Comparison of ENCODE assay signal across 8 cellular contexts in genomic region chrX:119573840-119574393, GRCh38. TPM values are rescaled to one million over a fixed set of nuclear protein-coding genes. Genes with fewer than 3 reads are reported as not detected.
DNase-seq lines count a peak whose midpoint lies in the region; ATAC-seq, FAIRE-seq and TF ChIP-seq lines count a peak whose summit lies in the region.

No MANE protein-coding gene starts in this region.

- H3K27ac ChIP-seq in A549: peak overlapping the region; percentile 89 to 99
- H3K27ac ChIP-seq in SJSA1: peak overlapping the region; percentile 76; the same call in 1 of the 2 replicates
- H3K27ac ChIP-seq in H1 (ENCODE audit: low read depth, low read length): no peak overlapping the region
- no peak overlapping the region for H3K27ac ChIP-seq in mesendoderm (ENCODE audit: low read depth, low read length)

- H3K27me3 ChIP-seq in SJSA1 (replicated peaks) (no peaks in the 10 kb centered on the region), H1 (replicated peaks in 1 of 4; ENCODE audit: control insufficient read depth in 3 of 4, extremely low read depth in 1 of 4, insufficient read depth in 3 of 4, low read length in 3 of 4) (no peaks in the 10 kb centered on the region), mesendoderm (ENCODE audit: insufficient read depth, low read length, poor library complexity) (no peaks in the 10 kb centered on the region)

- H4K8ac ChIP-seq in H1 (ENCODE audit: extremely low read depth, insufficient read depth, low read length) (peak overlapping the region; percentile 68; the same call in 1 of the 2 replicates), mesendoderm (ENCODE audit: low read depth, low read length) (no peak overlapping the region)

- peak overlapping the region; percentile 78 for H3K4me2 ChIP-seq in A549
- H3K4me2 ChIP-seq in H1 (ENCODE audit: insufficient read depth in 1 of 2, low read depth in 2 of 2, low read length in 2 of 2): peak overlapping the region; percentile 59 to 72
- H3K4me2 ChIP-seq in mesendoderm (ENCODE audit: low read length): peak overlapping the region; percentile 38

- H2BK12ac ChIP-seq in H1 (ENCODE audit: low read depth, low read length): no peak overlapping the region

- H3K79me2 ChIP-seq in H1 (ENCODE audit: control insufficient read depth in 1 of 2, insufficient read depth in 2 of 2, low read length in 2 of 2) (peaks cover 0 to 8% of the 10 kb centered on the region in 2 experiments; a peak in 2 of 4 replicates), mesendoderm (ENCODE audit: control insufficient read depth, insufficient read depth, low read length) (peaks cover 4% of the 10 kb centered on the region)

- H3K4ac ChIP-seq in H1 (replicated peaks; ENCODE audit: insufficient read length, low read depth, low read length) (no peak overlapping the region), mesendoderm (ENCODE audit: low read depth, low read length) (peak overlapping the region; percentile 36)

- H3K18ac ChIP-seq in H1 (ENCODE audit: extremely low read depth, low read length): no peak overlapping the region
- peak overlapping the region; percentile 84 for H3K18ac ChIP-seq in mesendoderm (ENCODE audit: low read length)

- H2BK20ac ChIP-seq in H1 (ENCODE audit: low read length): no peak overlapping the region

- H2AFZ ChIP-seq in H1 (ENCODE audit: low read length): no peak overlapping the region

- TF ChIP-seq CTCF in A549 (IDR thresholded peaks at IDR 0.05): no peak
- TF ChIP-seq CTCF in GM12864 (IDR thresholded peaks at IDR 0.05; ENCODE audit: low read depth, low read length, missing control alignments): no peak
- no peak for TF ChIP-seq CTCF in H1 (IDR thresholded peaks at IDR 0.05; ENCODE audit: control extremely low read depth in 1 of 3, insufficient read depth in 1 of 3, low read depth in 1 of 3, low read length in 3 of 3)

- under 1% methylated on average over 30 of the region's 30 CpGs for WGBS in A549 (ENCODE audit: missing lambda C conversion rate)
- WGBS in H1 (ENCODE audit: extremely low coverage in 1 of 2, insufficient coverage in 1 of 2, insufficient read length in 1 of 2, insufficient replicate concordance in 2 of 2, low coverage in 1 of 2, low lambda C conversion rate in 2 of 2, missing lambda C conversion rate in 1 of 2), 2 experiments: 4% methylated on average over 11 of the region's 30 CpGs; no CpG with 5 or more reads in 1 of the 2 experiments
- WGBS in mesendoderm (ENCODE audit: extremely low coverage, insufficient coverage, low lambda C conversion rate): no CpG with 5 or more reads among the region's 30 CpGs

- H3K4me3 ChIP-seq in A549: peak overlapping the region; percentile 88
- H3K4me3 ChIP-seq in GM12864 (ENCODE audit: low read depth, low read length): peak overlapping the region; percentile 57
- peak overlapping the region; percentile 73 for H3K4me3 ChIP-seq in SJSA1
- H3K4me3 ChIP-seq in H1 (ENCODE audit: extremely low read depth in 1 of 4, insufficient read depth in 2 of 4, low read depth in 3 of 4, low read length in 4 of 4): peak overlapping the region; percentile 55 to 87 (median 64)
- H3K4me3 ChIP-seq in mesendoderm (ENCODE audit: low read length): peak overlapping the region; percentile 56

- ATAC-seq in A549: peak; percentile 44 to 62; a peak in 5 of 6 replicates
- ATAC-seq in HG02973 (IDR thresholded peaks at IDR 0.05; ENCODE audit: unreplicated experiment): peak; percentile 79

- H3K9me3 ChIP-seq in A549 (no peaks in the 10 kb centered on the region), SJSA1 (replicated peaks) (no peaks in the 10 kb centered on the region), H1 (ENCODE audit: insufficient read depth in 2 of 2, low read depth in 1 of 2, low read length in 1 of 2) (no peaks in the 10 kb centered on the region)

- no peak overlapping the region for H4K5ac ChIP-seq in H1 (ENCODE audit: insufficient read length, low read depth, low read length)
- no peak overlapping the region for H4K5ac ChIP-seq in mesendoderm (ENCODE audit: low read length)

- H2BK15ac ChIP-seq in H1 (ENCODE audit: low read length) (no peak overlapping the region), mesendoderm (replicated peaks; ENCODE audit: low read depth) (no peak overlapping the region)

- H4K91ac ChIP-seq in H1 (replicated peaks; ENCODE audit: insufficient read length, low read length): no peak overlapping the region

- H3K23me2 ChIP-seq in H1 (ENCODE audit: low read depth, low read length): peaks cover 2% of the 10 kb centered on the region; the same call in 1 of the 2 replicates

- no peak overlapping the region for H2BK120ac ChIP-seq in H1 (replicated peaks; ENCODE audit: low read depth, low read length)
- no peak overlapping the region for H2BK120ac ChIP-seq in mesendoderm (ENCODE audit: low read depth, low read length)

- H3K23ac ChIP-seq in H1 (ENCODE audit: insufficient read length) (no peak overlapping the region), mesendoderm (ENCODE audit: low read length) (no peak overlapping the region)

- H2AK5ac ChIP-seq in H1 (ENCODE audit: low read depth, low read length): no peak overlapping the region
- no peak overlapping the region for H2AK5ac ChIP-seq in mesendoderm (ENCODE audit: low read length)

- TF ChIP-seq POLR2A in A549 (IDR thresholded peaks at IDR 0.05; ENCODE audit: low read length): no peak
- no peak for TF ChIP-seq POLR2A in H1 (IDR thresholded peaks at IDR 0.05; ENCODE audit: control extremely low read depth in 1 of 2, low read depth in 2 of 2, low read length in 2 of 2)

- H3K79me1 ChIP-seq in H1 (ENCODE audit: low read depth, low read length): no peaks in the 10 kb centered on the region
- H3K79me1 ChIP-seq in mesendoderm (ENCODE audit: low read length): no peaks in the 10 kb centered on the region

- TF ChIP-seq RAD21 in A549 (conservative IDR thresholded peaks at IDR 0.05 in 1 of 2, IDR thresholded peaks at IDR 0.05 in 1 of 2) (no peak), H1 (IDR thresholded peaks at IDR 0.05 in 1 of 2, conservative IDR thresholded peaks at IDR 0.05 in 1 of 2; ENCODE audit: low read depth in 2 of 2, low read length in 2 of 2) (no peak)

- H3K36me3 ChIP-seq in SJSA1 (peaks cover 17% of the 10 kb centered on the region), H1 (ENCODE audit: control insufficient read depth in 2 of 4, insufficient read depth in 4 of 4, low read length in 3 of 4) (peaks cover 0 to 6% (median 0%) of the 10 kb centered on the region in 4 experiments; a peak in 2 of 8 replicates), mesendoderm (ENCODE audit: control insufficient read depth, insufficient read depth, low read length) (no peaks in the 10 kb centered on the region)

- FAIRE-seq in A549 (lab: Jason Lieb, UNC): no peak
- no peak for FAIRE-seq in H1 (lab: Jason Lieb, UNC)
- no peak for FAIRE-seq in urothelium cell line (lab: Jason Lieb, UNC)

- no peak overlapping the region for H3K56ac ChIP-seq in H1 (replicated peaks; ENCODE audit: insufficient read length, low read depth, low read length)
- H3K56ac ChIP-seq in mesendoderm (ENCODE audit: low read length): peak overlapping the region; percentile 74

- peaks cover 10% of the 10 kb centered on the region; the same call in 2 of the 3 replicates for H3K4me1 ChIP-seq in A549
- H3K4me1 ChIP-seq in SJSA1 (replicated peaks): peaks cover 2% of the 10 kb centered on the region; the same call in 1 of the 2 replicates
- peaks cover 0 to 4% (median 0%) of the 10 kb centered on the region in 4 experiments; a peak in 1 of 7 replicates for H3K4me1 ChIP-seq in H1 (replicated peaks in 1 of 4; ENCODE audit: control insufficient read depth in 3 of 4, insufficient read depth in 4 of 4, low read length in 3 of 4)
- no peaks in the 10 kb centered on the region for H3K4me1 ChIP-seq in mesendoderm (ENCODE audit: control insufficient read depth, low read depth, low read length)

- no peak overlapping the region for H3K14ac ChIP-seq in H1 (ENCODE audit: insufficient read length)

- H2BK5ac ChIP-seq in H1 (ENCODE audit: low read depth, low read length) (no peak overlapping the region), mesendoderm (ENCODE audit: low read length) (no peak overlapping the region)

- POLR2A ChIA-PET in A549 (lab: Yijun Ruan, JAX): interaction anchor here (0.5 to 2.7 kb wide), 10 partner anchors 8 to 297 kb away, joined by 3 to 17 read pairs (median 4); partner anchors contain the start of genes NDUFA1, NKRF, RNF113A and RPL39
- POLR2A ChIA-PET in H1 (lab: Charles Lee; ENCODE audit: partially characterized antibody): interaction anchor here (0.6 to 3.0 kb wide), 19 partner anchors 9 to 279 kb away, joined by 3 to 17 read pairs (median 4); partner anchors contain the start of genes RPL39, SOWAHD, STEEP1 and UPF3B

- no peaks in the 10 kb centered on the region for H4K20me1 ChIP-seq in H1 (replicated peaks in 1 of 2; ENCODE audit: control insufficient read depth in 1 of 2, insufficient read depth in 2 of 2, low read length in 2 of 2)

- peak; percentile 44 to 57 for DNase-seq in A549 (ENCODE audit: low read depth in 1 of 2, low spot score in 1 of 2)
- no peak for DNase-seq in GM12864 (ENCODE audit: low read depth)
- DNase-seq in SJSA1 (ENCODE audit: low read depth in 1 of 2, low spot score in 2 of 2): no peak
- DNase-seq in H1 (ENCODE audit: low read depth in 1 of 2, low spot score in 2 of 2): no peak
- DNase-seq in mesendoderm: peak; percentile 54
- peak; percentile 6 for DNase-seq in urothelium cell line (ENCODE audit: low spot score)
- no peak for DNase-seq in NCI-H1694 treated with DMSO at 0.1 percent for 48 hours (lab: John Stamatoyannopoulos, UW)

- H3K9ac ChIP-seq in H1 (replicated peaks in 1 of 4; ENCODE audit: extremely low read depth in 1 of 4, low read depth in 3 of 4, low read length in 3 of 4): peak overlapping the region in 2 of 4 experiments; percentile 48 to 49; a peak in 2 of 7 replicates
- H3K9ac ChIP-seq in mesendoderm (ENCODE audit: low read length): peak overlapping the region; percentile 58

- TF ChIP-seq EP300 in A549 (IDR thresholded peaks at IDR 0.05) (no peak), H1 (IDR thresholded peaks at IDR 0.05; ENCODE audit: borderline replicate concordance in 1 of 2, low read depth in 2 of 2, low read length in 2 of 2) (no peak)

- CTCF ChIA-PET in A549 (lab: Yijun Ruan, JAX) (interaction anchor here (0.7 to 1.3 kb wide), 8 partner anchors 9 to 61 kb away, joined by 3 to 6 read pairs (median 3); partner anchors contain the start of gene STEEP1), H1 (lab: Charles Lee; ENCODE audit: partially characterized antibody) (interaction anchor here (0.8 to 1.3 kb wide), 3 partner anchors 10 to 105 kb away, joined by 3 read pairs; no protein-coding TSS in a partner anchor)

RNA-seq across cellular contexts. Expression of gene UBE2A, which starts 0.4 kb away (rescaled TPM):
- polyA plus RNA-seq in A549 (2011; rRNA removed) (109 and 113 TPM in 2 replicates), A549 (2017; fragmentation: RNase III; extraction: RNeasy Plus Mini Kit Qiagen cat#74134 plus additional on column Dnase treatment) (129 to 136 TPM (median 131 TPM) in 3 replicates), H1 (2011; rRNA removed) (22.4 and 24.8 TPM in 2 replicates)
- polyA plus RNA-seq in A549 (2012; cell fraction: cytosol; rRNA removed): 60.6 and 82.3 TPM in 2 replicates
- 43.8 and 58.3 TPM in 2 replicates for polyA plus RNA-seq in A549 (2012; cell fraction: nucleus; rRNA removed)
- polyA minus RNA-seq in A549 (2011; rRNA and poly(A)+ RNA removed): 24.8 and 31.3 TPM in 2 replicates
- 46.0 and 60.0 TPM in 2 replicates for total RNA-seq in SJSA1 (2014; rRNA removed; shearing (Covaris generic))
- total RNA-seq in H1 (2021; fragmentation: NEBNext Ultra II Directional; extraction: Animal tissue kit (Norgen Biotek cat#: 25700)): 43.8 and 43.9 TPM in 2 replicates
- polyA plus RNA-seq in H1 (2011; cell fraction: cytosol; rRNA removed): 26.5 TPM
- polyA plus RNA-seq in H1 (2011; cell fraction: nucleus; rRNA removed): 18.2 TPM
- 31.9 to 43.2 TPM (median 36.7 TPM) in 4 replicates for polyA plus RNA-seq in H1 (2012, experiment 1 of 2)
- 29.8 TPM for polyA plus RNA-seq in H1 (2012, experiment 2 of 2)
- 48.1 TPM for polyA plus RNA-seq in H1 (2013, experiment 1 of 2)
- polyA plus RNA-seq in H1 (2013, experiment 2 of 2): 43.0 TPM
- polyA minus RNA-seq in H1 (2011; rRNA and poly(A)+ RNA removed): 13.6 and 19.6 TPM in 2 replicates
- polyA minus RNA-seq in H1 (2011; cell fraction: cytosol; rRNA and poly(A)+ RNA removed): 34.5 TPM
- polyA minus RNA-seq in H1 (2011; cell fraction: nucleus; rRNA and poly(A)+ RNA removed): 17.6 TPM
- polyA plus RNA-seq in mesendoderm (2013, experiment 1 of 2): 59.5 TPM
- 59.4 TPM for polyA plus RNA-seq in mesendoderm (2013, experiment 2 of 2)

RNA-seq across cellular contexts. Expression of gene STEEP1, which starts 8.7 kb away (rescaled TPM):
- polyA plus RNA-seq in A549 (2011; rRNA removed): 35.9 and 40.7 TPM in 2 replicates
- polyA plus RNA-seq in A549 (2012; cell fraction: cytosol; rRNA removed): 14.7 and 16.5 TPM in 2 replicates
- 10.9 and 17.3 TPM in 2 replicates for polyA plus RNA-seq in A549 (2012; cell fraction: nucleus; rRNA removed)
- 36.6 to 37.8 TPM (median 37.3 TPM) in 3 replicates for polyA plus RNA-seq in A549 (2017; fragmentation: RNase III; extraction: RNeasy Plus Mini Kit Qiagen cat#74134 plus additional on column Dnase treatment)
- 21.8 and 28.7 TPM in 2 replicates for polyA minus RNA-seq in A549 (2011; rRNA and poly(A)+ RNA removed)
- 58.1 and 68.8 TPM in 2 replicates for total RNA-seq in SJSA1 (2014; rRNA removed; shearing (Covaris generic))
- 26.0 and 29.7 TPM in 2 replicates for total RNA-seq in H1 (2021; fragmentation: NEBNext Ultra II Directional; extraction: Animal tissue kit (Norgen Biotek cat#: 25700))
- 9.2 and 9.9 TPM in 2 replicates for polyA plus RNA-seq in H1 (2011; rRNA removed)
- 18.6 TPM for polyA plus RNA-seq in H1 (2011; cell fraction: cytosol; rRNA removed)
- 14.1 TPM for polyA plus RNA-seq in H1 (2011; cell fraction: nucleus; rRNA removed)
- polyA plus RNA-seq in H1 (2012, experiment 1 of 2): 26.8 to 33.4 TPM (median 29.8 TPM) in 4 replicates
- polyA plus RNA-seq in H1 (2012, experiment 2 of 2): 19.5 TPM
- polyA plus RNA-seq in H1 (2013, experiment 1 of 2): 17.5 TPM
- polyA plus RNA-seq in H1 (2013, experiment 2 of 2): 19.0 TPM
- polyA minus RNA-seq in H1 (2011; rRNA and poly(A)+ RNA removed): 21.2 and 27.9 TPM in 2 replicates
- 16.2 TPM for polyA minus RNA-seq in H1 (2011; cell fraction: cytosol; rRNA and poly(A)+ RNA removed)
- 13.7 TPM for polyA minus RNA-seq in H1 (2011; cell fraction: nucleus; rRNA and poly(A)+ RNA removed)
- polyA plus RNA-seq in mesendoderm (2013, experiment 1 of 2): 28.0 TPM
- polyA plus RNA-seq in mesendoderm (2013, experiment 2 of 2): 30.2 TPM

RNA-seq across cellular contexts. Expression of gene NKRF, which starts 32.3 kb away (rescaled TPM):
- 14.2 and 16.2 TPM in 2 replicates for polyA plus RNA-seq in A549 (2011; rRNA removed)
- polyA plus RNA-seq in A549 (2012; cell fraction: cytosol; rRNA removed): 4.9 and 5.7 TPM in 2 replicates
- 6.3 and 8.9 TPM in 2 replicates for polyA plus RNA-seq in A549 (2012; cell fraction: nucleus; rRNA removed)
- 13.8 to 14.7 TPM (median 14.3 TPM) in 3 replicates for polyA plus RNA-seq in A549 (2017; fragmentation: RNase III; extraction: RNeasy Plus Mini Kit Qiagen cat#74134 plus additional on column Dnase treatment)
- 6.7 and 8.2 TPM in 2 replicates for polyA minus RNA-seq in A549 (2011; rRNA and poly(A)+ RNA removed)
- total RNA-seq in SJSA1 (2014; rRNA removed; shearing (Covaris generic)): 3.1 and 4.7 TPM in 2 replicates
- 11.4 and 12.3 TPM in 2 replicates for total RNA-seq in H1 (2021; fragmentation: NEBNext Ultra II Directional; extraction: Animal tissue kit (Norgen Biotek cat#: 25700))
- polyA plus RNA-seq in H1 (2011; rRNA removed): 3.1 and 3.8 TPM in 2 replicates
- polyA plus RNA-seq in H1 (2011; cell fraction: cytosol; rRNA removed): 4.0 TPM
- 3.1 TPM for polyA plus RNA-seq in H1 (2011; cell fraction: nucleus; rRNA removed)
- polyA plus RNA-seq in H1 (2012, experiment 1 of 2): 8.3 to 11.3 TPM (median 8.8 TPM) in 4 replicates
- 1.7 TPM for polyA plus RNA-seq in H1 (2012, experiment 2 of 2)
- 7.2 TPM for polyA plus RNA-seq in H1 (2013, experiment 1 of 2)
- 6.6 TPM for polyA plus RNA-seq in H1 (2013, experiment 2 of 2)
- 5.2 and 8.0 TPM in 2 replicates for polyA minus RNA-seq in H1 (2011; rRNA and poly(A)+ RNA removed)
- polyA minus RNA-seq in H1 (2011; cell fraction: cytosol; rRNA and poly(A)+ RNA removed): 6.4 TPM
- 5.4 TPM for polyA minus RNA-seq in H1 (2011; cell fraction: nucleus; rRNA and poly(A)+ RNA removed)
- polyA plus RNA-seq in mesendoderm (2013, experiment 1 of 2): 12.3 TPM
- polyA plus RNA-seq in mesendoderm (2013, experiment 2 of 2): 12.2 TPM

Comparison
In these comparisons a context has a peak if more than half of its experiments do, and no peak if none do; other contexts are left out.
1. DNase-seq: peak in A549 (2 of 2), mesendoderm (single experiment) and urothelium cell line (single experiment); none in GM12864 (single experiment), SJSA1 (0 of 2), H1 (0 of 2) and NCI-H1694 treated with DMSO at 0.1 percent for 48 hours (single experiment).
2. H3K27ac ChIP-seq: peak in A549 (2 of 2) and SJSA1 (single experiment); none in H1 (single experiment) and mesendoderm (single experiment).
3. Of the 18 proteins assayed by ChIP-seq in both H1 and A549: peak only in H1: E2F6, MAX and PHF8; only in A549: none; in both: none; in neither: 15.
4. Peak in every context shown above with its lines, with median percentiles within 50 percentile points of each other: H3K4me2 ChIP-seq and H3K4me3 ChIP-seq.